9 cellular contexts compared by ENCODE assay signal in the genomic region with DNA sequence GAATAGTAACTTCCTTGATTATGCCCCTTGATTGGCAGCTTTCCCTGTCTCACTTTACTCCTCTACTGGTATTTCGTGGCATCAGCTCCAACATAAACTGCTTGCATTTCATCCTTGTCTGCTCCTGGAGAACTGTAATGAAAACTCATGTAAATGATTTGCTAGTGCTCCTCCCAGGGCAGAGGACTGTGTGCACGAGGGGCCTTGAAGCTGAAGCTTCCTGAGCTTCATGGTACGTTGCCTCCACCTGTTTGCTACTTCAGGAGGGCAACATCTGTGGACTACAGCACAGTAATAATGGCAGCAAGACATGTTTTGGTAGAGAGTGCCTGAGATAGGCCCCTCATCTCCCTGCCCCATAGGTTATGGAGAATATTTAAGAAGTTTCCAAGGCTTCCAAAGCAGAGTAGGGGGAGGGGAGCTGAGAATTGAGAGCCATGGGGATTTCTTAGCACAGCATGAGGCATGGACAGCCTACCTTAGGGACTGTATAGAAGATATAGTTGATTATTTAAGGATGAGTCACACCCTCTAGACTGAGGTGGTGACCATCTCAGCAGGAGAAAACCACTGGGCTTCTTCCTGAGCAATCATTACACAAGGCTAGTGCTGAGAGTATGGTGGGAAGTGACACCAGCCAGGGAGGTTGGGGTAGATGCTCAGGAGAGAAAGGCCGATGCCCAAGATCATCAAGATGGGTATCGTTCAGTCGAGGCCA. TPM values are rescaled to one million over a fixed set of nuclear protein-coding genes. Genes with fewer than 3 reads are reported as not detected.
DNase-seq lines count a peak whose midpoint lies in the region; ATAC-seq and TF ChIP-seq lines count a peak whose summit lies in the region.
"Had no signal": no experiment of that assay in that cellular context is flagged by ENCODE, and none has a peak within 500 bp of the region (broad histone marks: within the 10 kb centered on the region; RNA-seq: fewer than 3 reads in every experiment).

No MANE protein-coding gene starts in this region.

- DNase-seq in mesenchymal stem cell (no peak), hypothalamus (lab: John Stamatoyannopoulos, UW) (no peak), WERI-Rb-1 (no peak), D341Med (ENCODE audit: low spot score) (no peak)
- DNase-seq: MV-4-11 had no signal

- no peak overlapping the region for H2BK120ac ChIP-seq in mesenchymal stem cell (ENCODE audit: low read depth, low read length)

- no peak overlapping the region for H3K4ac ChIP-seq in mesenchymal stem cell (ENCODE audit: low read depth in 1 of 2, low read length in 2 of 2)

- H3K9ac ChIP-seq in mesenchymal stem cell (ENCODE audit: low read length) = no peak overlapping the region

- H3K4me2 ChIP-seq in mesenchymal stem cell (ENCODE audit: low read length, poor library complexity, severe bottlenecking) = peak overlapping the region; percentile 17

- no peaks in the 10 kb centered on the region for H3K36me3 ChIP-seq in mesenchymal stem cell (ENCODE audit: control insufficient read depth in 1 of 2, insufficient read depth in 2 of 2, low read depth in 1 of 2, low read length in 2 of 2)
- H3K36me3 ChIP-seq in WERI-Rb-1 = no peaks in the 10 kb centered on the region

- H3K23ac ChIP-seq in mesenchymal stem cell (ENCODE audit: low read length in 2 of 2) = no peak overlapping the region

- H3K27ac ChIP-seq in mesenchymal stem cell (ENCODE audit: low read length, poor library complexity, severe bottlenecking) = peak overlapping the region; percentile 86
- no peak overlapping the region for H3K27ac ChIP-seq in WERI-Rb-1

- H2BK12ac ChIP-seq in mesenchymal stem cell (ENCODE audit: low read length in 2 of 2) = no peak overlapping the region

- WGBS in mesenchymal stem cell = 70% methylated on average over 3 of the region's 6 CpGs

- H3K18ac ChIP-seq in mesenchymal stem cell (ENCODE audit: low read depth in 1 of 2, low read length in 2 of 2) = no peak overlapping the region

- H3K4me1 ChIP-seq in mesenchymal stem cell (ENCODE audit: control insufficient read depth, insufficient read depth, low read depth, low read length) = peaks cover 16% of the 10 kb centered on the region

- TF ChIP-seq CTCF in WERI-Rb-1 (IDR thresholded peaks at IDR 0.05; ENCODE audit: low read depth, low read length) = no peak

- H3K9me3 ChIP-seq in mesenchymal stem cell (ENCODE audit: control insufficient read depth, low read length) = no peaks in the 10 kb centered on the region
- no peaks in the 10 kb centered on the region for H3K9me3 ChIP-seq in WERI-Rb-1 (ENCODE audit: severe bottlenecking)

- H3K14ac ChIP-seq in mesenchymal stem cell (ENCODE audit: low read length in 2 of 2) = no peak overlapping the region

- no peak overlapping the region for H2BK15ac ChIP-seq in mesenchymal stem cell (ENCODE audit: low read depth, poor library complexity, severe bottlenecking)

- H2BK5ac ChIP-seq in mesenchymal stem cell (ENCODE audit: low read depth, low read length, poor library complexity, severe bottlenecking) = peak overlapping the region; percentile 60

- peak; percentile 79 for ATAC-seq in GM18870 (IDR thresholded peaks at IDR 0.05; ENCODE audit: unreplicated experiment)
- peak; percentile 91 for ATAC-seq in GM21737 (IDR thresholded peaks at IDR 0.05; ENCODE audit: unreplicated experiment)
- ATAC-seq in HG03378 (IDR thresholded peaks at IDR 0.05; ENCODE audit: unreplicated experiment) = peak; percentile 70
- ATAC-seq in HG02610 (IDR thresholded peaks at IDR 0.05; ENCODE audit: unreplicated experiment) = no peak

- no peak overlapping the region for H3K4me3 ChIP-seq in mesenchymal stem cell (ENCODE audit: insufficient read depth in 1 of 2, low read depth in 1 of 2, low read length in 2 of 2)
- no peak overlapping the region for H3K4me3 ChIP-seq in WERI-Rb-1 (ENCODE audit: low read depth, low read length)

- no peak overlapping the region for H4K8ac ChIP-seq in mesenchymal stem cell (ENCODE audit: low read length)

- peak overlapping the region; percentile 68 for H2AK5ac ChIP-seq in mesenchymal stem cell (ENCODE audit: low read length, severe bottlenecking)

- H2AFZ ChIP-seq in mesenchymal stem cell (ENCODE audit: low read depth, low read length) = no peak overlapping the region

- H4K91ac ChIP-seq in mesenchymal stem cell (ENCODE audit: low read length) = no peak overlapping the region

- H3K79me1 ChIP-seq in mesenchymal stem cell (replicated peaks; ENCODE audit: low read length, poor library complexity, severe bottlenecking) = no peaks in the 10 kb centered on the region

- H3K27me3 ChIP-seq in mesenchymal stem cell (ENCODE audit: control insufficient read depth in 1 of 2, insufficient read depth in 1 of 2, low read length in 2 of 2) (no peaks in the 10 kb centered on the region), WERI-Rb-1 (ENCODE audit: insufficient read depth, low read depth, severe bottlenecking) (no peaks in the 10 kb centered on the region)

RNA-seq across cellular contexts. Expression of a gene that starts 29.5 kb away (rescaled TPM):
- polyA plus RNA-seq in mesenchymal stem cell (2013, experiment 1 of 2) = not detected
- not detected for polyA plus RNA-seq in mesenchymal stem cell (2013, experiment 2 of 2)
